In genomic region chr2:27071277-27071989, GRCh38 we compare ENCODE assay signal across 7 cellular contexts. TPM values are rescaled to one million over a fixed set of nuclear protein-coding genes. Genes with fewer than 3 reads are reported as not detected.
A peak's percentile ranks its signal among the peaks of the same experiment; 100 is the strongest.
DNase-seq lines count a peak whose midpoint lies in the region; ATAC-seq, FAIRE-seq and TF ChIP-seq lines count a peak whose summit lies in the region.

Gene OST4, minus strand, starts transcription at chr2:27071654.

- peaks cover 23% of the 10 kb centered on the region for H3K4me1 ChIP-seq in hepatocyte (ENCODE audit: insufficient read depth)

- H3K27me3 ChIP-seq in hepatocyte = no peaks in the 10 kb centered on the region

- TF ChIP-seq CTCF in astrocyte of the cerebellum (IDR thresholded peaks at IDR 0.05; ENCODE audit: low read depth, low read length, missing control alignments) (no peak), hepatocyte (IDR thresholded peaks at IDR 0.05; ENCODE audit: poor library complexity) (no peak), retinal pigment epithelial cell (conservative IDR thresholded peaks at IDR 0.05; ENCODE audit: low read depth, low read length) (no peak)

- ATAC-seq in HG02970 (IDR thresholded peaks at IDR 0.05; ENCODE audit: low FRiP score, unreplicated experiment) = peak; percentile 91

- H3K79me2 ChIP-seq in hepatocyte = peaks cover 35% of the 10 kb centered on the region

- peak; percentile 90 for FAIRE-seq in GM18507 (lab: Jason Lieb, UNC)

- H3K4me3 ChIP-seq in astrocyte of the cerebellum (ENCODE audit: low read depth, low read length) = peak within 1 kb of the TSS; percentile 85
- peak within 1 kb of the TSS; percentile 94 for H3K4me3 ChIP-seq in hepatocyte
- H3K4me3 ChIP-seq in retinal pigment epithelial cell (ENCODE audit: low read length) = peak within 1 kb of the TSS; percentile 94

- in situ Hi-C loops in astrocyte of the cerebellum (cut with HindIII; ENCODE audit: low sequenced_read_pairs) = no loop called here

- H3K36me3 ChIP-seq in hepatocyte (replicated peaks; ENCODE audit: insufficient read depth, low read depth) = no peaks in the 10 kb centered on the region

- no peaks in the 10 kb centered on the region for H3K9me3 ChIP-seq in hepatocyte (ENCODE audit: low read depth)

- peak; percentile 92 for DNase-seq in GM18507 (ENCODE audit: extremely low spot score, insufficient read length, low read depth)
- peak; percentile 85 to 93 for DNase-seq in NCI-H1930 (lab: John Stamatoyannopoulos, UW)
- DNase-seq in T-helper 9 cell = peak; percentile 81
- DNase-seq in astrocyte of the cerebellum (ENCODE audit: low read depth) = peak; percentile 70
- peak; percentile 98 for DNase-seq in hepatocyte (ENCODE audit: low spot score)
- DNase-seq in retinal pigment epithelial cell (ENCODE audit: low read depth) = peak; percentile 44

- H2AFZ ChIP-seq in hepatocyte = peak within 1 kb of the TSS; percentile 77

- peaks cover 14% of the 10 kb centered on the region for H4K20me1 ChIP-seq in hepatocyte (ENCODE audit: insufficient read depth, poor library complexity, severe bottlenecking)

- H3K9me2 ChIP-seq in hepatocyte (replicated peaks; ENCODE audit: insufficient read depth) = no peaks in the 10 kb centered on the region

- WGBS in hepatocyte (ENCODE audit: low lambda C conversion rate, missing lambda C conversion rate) = 5% methylated on average over 54 of the region's 86 CpGs

- H3K4me2 ChIP-seq in hepatocyte = peak within 1 kb of the TSS; percentile 94

- peak within 1 kb of the TSS; percentile 98 for H3K27ac ChIP-seq in hepatocyte

RNA-seq across cellular contexts. Expression of gene OST4, which starts in this region (rescaled TPM):
- 364 and 380 TPM in 2 replicates for total RNA-seq in hepatocyte
- polyA plus RNA-seq in hepatocyte = 839 and 872 TPM in 2 replicates

Comparison
In these comparisons a context has a peak if more than half of its experiments do, and no peak if none do; other contexts are left out.
1. Peak in every context shown above with its lines: DNase-seq, ATAC-seq, H3K4me3 ChIP-seq and H3K27ac ChIP-seq.
2. DNase-seq: peak in every context shown above with its lines; median percentile 98 in hepatocyte; 92 in GM18507; 89 in NCI-H1930; 81 in T-helper 9 cell; 70 in astrocyte of the cerebellum; 44 in retinal pigment epithelial cell.